Comparison of ENCODE assay signal across 8 cellular contexts in genomic region chr1:21865943-21866628, GRCh38. TPM values are rescaled to one million over a fixed set of nuclear protein-coding genes. Genes with fewer than 3 reads are reported as not detected.
DNase-seq lines count a peak whose midpoint lies in the region; ATAC-seq and TF ChIP-seq lines count a peak whose summit lies in the region.

No MANE protein-coding gene starts in this region.

- no peak overlapping the region for H3K23ac ChIP-seq in mesenchymal stem cell (ENCODE audit: low read length in 2 of 2)

- TF ChIP-seq CTCF in foreskin fibroblast (IDR thresholded peaks at IDR 0.05; ENCODE audit: low read depth, low read length) (no peak), Calu3 (IDR thresholded peaks at IDR 0.05; ENCODE audit: unreplicated experiment) (no peak)

- H3K14ac ChIP-seq in mesenchymal stem cell (ENCODE audit: low read length in 2 of 2): no peak overlapping the region

- H3K18ac ChIP-seq in mesenchymal stem cell (ENCODE audit: low read depth in 1 of 2, low read length in 2 of 2): no peak overlapping the region

- no peak overlapping the region for H4K91ac ChIP-seq in mesenchymal stem cell (ENCODE audit: low read length)

- peaks cover 8% of the 10 kb centered on the region for H3K36me3 Mint-ChIP-seq in activated CD4-positive, alpha-beta T cell treated with anti-CD3 and anti-CD28 coated beads for 36 hours (ENCODE audit: low read depth)
- H3K36me3 Mint-ChIP-seq in Calu3 (ENCODE audit: insufficient read depth, unreplicated experiment): peaks cover 84% of the 10 kb centered on the region

- H4K8ac ChIP-seq in mesenchymal stem cell (ENCODE audit: low read length): no peak overlapping the region

- no peak overlapping the region for H3K4me3 Mint-ChIP-seq in activated CD4-positive, alpha-beta T cell treated with anti-CD3 and anti-CD28 coated beads for 36 hours
- no peak overlapping the region for H3K4me3 Mint-ChIP-seq in Calu3 (ENCODE audit: low read depth, unreplicated experiment)

- POLR2A ChIA-PET in activated CD4-positive, alpha-beta T cell treated with anti-CD3 and anti-CD28 coated beads for 36 hours (lab: Charles Lee): interaction anchor here (0.5 kb wide), 1 partner anchor 253 kb away, joined by 4 read pairs; no protein-coding TSS in a partner anchor

- BruUV-seq in Calu3 (replicated peaks; lab: Mats Ljungman, UMichigan): no TSS peak

- H3K79me1 ChIP-seq in mesenchymal stem cell (replicated peaks; ENCODE audit: low read length, poor library complexity, severe bottlenecking): peaks cover 27% of the 10 kb centered on the region

- no peak overlapping the region for H3K4me2 ChIP-seq in mesenchymal stem cell (ENCODE audit: low read length, poor library complexity, severe bottlenecking)

- no peak overlapping the region for H2BK12ac ChIP-seq in mesenchymal stem cell (ENCODE audit: low read length in 2 of 2)

- H2BK120ac ChIP-seq in mesenchymal stem cell (ENCODE audit: low read depth, low read length): no peak overlapping the region

- no peaks in the 10 kb centered on the region for H3K27me3 Mint-ChIP-seq in activated CD4-positive, alpha-beta T cell treated with anti-CD3 and anti-CD28 coated beads for 36 hours
- no peaks in the 10 kb centered on the region for H3K27me3 Mint-ChIP-seq in Calu3 (ENCODE audit: unreplicated experiment)

- CTCF ChIA-PET in activated CD4-positive, alpha-beta T cell treated with anti-CD3 and anti-CD28 coated beads for 36 hours (lab: Charles Lee): no interaction called here
- CTCF ChIA-PET in Calu3 (lab: Charles Lee): no interaction called here

- peaks cover 78 to 82% of the 10 kb centered on the region in 2 experiments for H3K36me3 ChIP-seq in mesenchymal stem cell (ENCODE audit: control insufficient read depth in 1 of 2, insufficient read depth in 2 of 2, low read depth in 1 of 2, low read length in 2 of 2)

- H3K9me3 ChIP-seq in mesenchymal stem cell (ENCODE audit: control insufficient read depth, low read length): no peaks in the 10 kb centered on the region

- no peak overlapping the region for H2BK5ac ChIP-seq in mesenchymal stem cell (ENCODE audit: low read depth, low read length, poor library complexity, severe bottlenecking)

- peaks cover 22% of the 10 kb centered on the region for H3K4me1 ChIP-seq in mesenchymal stem cell (ENCODE audit: control insufficient read depth, insufficient read depth, low read depth, low read length)

- no peak overlapping the region for H3K4ac ChIP-seq in mesenchymal stem cell (ENCODE audit: low read depth in 1 of 2, low read length in 2 of 2)

- H3K27me3 ChIP-seq in mesenchymal stem cell (ENCODE audit: control insufficient read depth in 1 of 2, insufficient read depth in 1 of 2, low read length in 2 of 2): no peaks in the 10 kb centered on the region

- no peak overlapping the region for H3K27ac Mint-ChIP-seq in activated CD4-positive, alpha-beta T cell treated with anti-CD3 and anti-CD28 coated beads for 36 hours
- H3K27ac Mint-ChIP-seq in Calu3 (ENCODE audit: unreplicated experiment): no peak overlapping the region

- H3K4me3 ChIP-seq in mesenchymal stem cell (ENCODE audit: insufficient read depth in 1 of 2, low read depth in 1 of 2, low read length in 2 of 2) (no peak overlapping the region), foreskin fibroblast (ENCODE audit: low read depth in 1 of 2, low read length in 2 of 2) (no peak overlapping the region)

- DNase-seq in NCI-H526 treated with DMSO at 0.1 percent for 48 hours (lab: John Stamatoyannopoulos, UW) (peak; percentile 17), mesenchymal stem cell (peak; percentile 12), foreskin fibroblast (no peak), Calu3 (no peak)
- DNase-seq in activated CD4-positive, alpha-beta T cell treated with anti-CD3 and anti-CD28 coated beads for 36 hours: no peak
- no peak for DNase-seq in activated CD8-positive, alpha-beta memory T cell treated with anti-CD3 and anti-CD28 coated beads, Interleukin-2, amount 50 U/mL, for 48 hours

- no peak overlapping the region for H2BK15ac ChIP-seq in mesenchymal stem cell (ENCODE audit: low read depth, poor library complexity, severe bottlenecking)

- H3K9ac ChIP-seq in mesenchymal stem cell (ENCODE audit: low read length): no peak overlapping the region

- no peak overlapping the region for H3K27ac ChIP-seq in mesenchymal stem cell (ENCODE audit: low read length, poor library complexity, severe bottlenecking)

- no peaks in the 10 kb centered on the region for H3K4me1 Mint-ChIP-seq in activated CD4-positive, alpha-beta T cell treated with anti-CD3 and anti-CD28 coated beads for 36 hours
- peaks cover 23% of the 10 kb centered on the region for H3K4me1 Mint-ChIP-seq in Calu3 (ENCODE audit: low read depth, unreplicated experiment)

- 73% methylated on average over 10 of the region's 10 CpGs for WGBS in mesenchymal stem cell

- ATAC-seq in GM19035 (IDR thresholded peaks at IDR 0.05; ENCODE audit: unreplicated experiment) (peak; percentile 70), HG02840 (IDR thresholded peaks at IDR 0.05; ENCODE audit: low FRiP score, unreplicated experiment) (peak; percentile 68)
- ATAC-seq in activated CD4-positive, alpha-beta T cell treated with anti-CD3 and anti-CD28 coated beads for 36 hours: no peak

- no peak overlapping the region for H2AK5ac ChIP-seq in mesenchymal stem cell (ENCODE audit: low read length, severe bottlenecking)

- no peak overlapping the region for H2AFZ ChIP-seq in mesenchymal stem cell (ENCODE audit: low read depth, low read length)

- intact Hi-C loops in activated CD4-positive, alpha-beta T cell treated with anti-CD3 and anti-CD28 coated beads for 36 hours (cut with DNase I, micrococcal nuclease): no loop called here
- intact Hi-C loops in Calu3 (cut with micrococcal nuclease; ENCODE audit: unreplicated experiment): no loop called here

- H3K9me3 Mint-ChIP-seq in activated CD4-positive, alpha-beta T cell treated with anti-CD3 and anti-CD28 coated beads for 36 hours (ENCODE audit: low read depth): no peaks in the 10 kb centered on the region
- no peaks in the 10 kb centered on the region for H3K9me3 Mint-ChIP-seq in Calu3 (ENCODE audit: low read depth, unreplicated experiment)

RNA-seq across cellular contexts. Expression of gene LDLRAD2, which starts 54.0 kb away (rescaled TPM):
- 0.25 TPM for polyA plus RNA-seq in mesenchymal stem cell (2013, experiment 1 of 2)
- 0.23 TPM for polyA plus RNA-seq in mesenchymal stem cell (2013, experiment 2 of 2)
- total RNA-seq in activated CD4-positive, alpha-beta T cell treated with anti-CD3 and anti-CD28 coated beads for 36 hours: under 1 TPM in 1 of 2 experiments, not detected in 1; 0.11 TPM
- 0.12 TPM in 1 of 2 replicates, not detected in the other for total RNA-seq in Calu3 (2022)

Comparison
In these comparisons a context has a peak if more than half of its experiments do, and no peak if none do; other contexts are left out.
1. DNase-seq: peak in NCI-H526 treated with DMSO at 0.1 percent for 48 hours (single experiment) and mesenchymal stem cell (single experiment); none in activated CD4-positive, alpha-beta T cell treated with anti-CD3 and anti-CD28 coated beads for 36 hours (single experiment), foreskin fibroblast (0 of 2), Calu3 (single experiment) and activated CD8-positive, alpha-beta memory T cell treated with anti-CD3 and anti-CD28 coated beads, Interleukin-2, amount 50 U/mL, for 48 hours (single experiment).